Comparison of ENCODE assay signal across 2 cellular contexts in the genomic region with DNA sequence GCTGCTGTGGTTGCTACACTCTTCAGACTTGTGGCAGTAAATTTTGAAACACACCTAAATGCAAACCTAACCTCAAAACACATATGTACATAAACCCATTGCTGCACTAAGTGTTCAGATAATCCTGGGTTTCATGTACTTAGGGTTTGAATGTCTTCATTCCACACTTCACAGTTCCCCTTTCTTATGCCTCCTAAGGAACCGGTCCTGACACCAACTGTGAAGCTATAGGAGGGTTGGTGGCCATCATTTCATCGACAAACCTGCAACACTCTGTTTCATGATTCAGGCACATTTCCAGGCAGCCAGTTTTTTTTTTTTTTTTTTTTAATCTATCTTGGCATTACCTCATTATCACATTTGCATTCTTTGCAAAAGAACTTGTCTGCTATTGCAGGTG.
TF ChIP-seq lines count a peak whose summit lies in the region.

No MANE protein-coding gene starts in this region.

TF ChIP-seq in GM23338, 12 proteins besides CTCF, POLR2A, EP300 and RAD21:
- TF ChIP-seq, protein P1, sequence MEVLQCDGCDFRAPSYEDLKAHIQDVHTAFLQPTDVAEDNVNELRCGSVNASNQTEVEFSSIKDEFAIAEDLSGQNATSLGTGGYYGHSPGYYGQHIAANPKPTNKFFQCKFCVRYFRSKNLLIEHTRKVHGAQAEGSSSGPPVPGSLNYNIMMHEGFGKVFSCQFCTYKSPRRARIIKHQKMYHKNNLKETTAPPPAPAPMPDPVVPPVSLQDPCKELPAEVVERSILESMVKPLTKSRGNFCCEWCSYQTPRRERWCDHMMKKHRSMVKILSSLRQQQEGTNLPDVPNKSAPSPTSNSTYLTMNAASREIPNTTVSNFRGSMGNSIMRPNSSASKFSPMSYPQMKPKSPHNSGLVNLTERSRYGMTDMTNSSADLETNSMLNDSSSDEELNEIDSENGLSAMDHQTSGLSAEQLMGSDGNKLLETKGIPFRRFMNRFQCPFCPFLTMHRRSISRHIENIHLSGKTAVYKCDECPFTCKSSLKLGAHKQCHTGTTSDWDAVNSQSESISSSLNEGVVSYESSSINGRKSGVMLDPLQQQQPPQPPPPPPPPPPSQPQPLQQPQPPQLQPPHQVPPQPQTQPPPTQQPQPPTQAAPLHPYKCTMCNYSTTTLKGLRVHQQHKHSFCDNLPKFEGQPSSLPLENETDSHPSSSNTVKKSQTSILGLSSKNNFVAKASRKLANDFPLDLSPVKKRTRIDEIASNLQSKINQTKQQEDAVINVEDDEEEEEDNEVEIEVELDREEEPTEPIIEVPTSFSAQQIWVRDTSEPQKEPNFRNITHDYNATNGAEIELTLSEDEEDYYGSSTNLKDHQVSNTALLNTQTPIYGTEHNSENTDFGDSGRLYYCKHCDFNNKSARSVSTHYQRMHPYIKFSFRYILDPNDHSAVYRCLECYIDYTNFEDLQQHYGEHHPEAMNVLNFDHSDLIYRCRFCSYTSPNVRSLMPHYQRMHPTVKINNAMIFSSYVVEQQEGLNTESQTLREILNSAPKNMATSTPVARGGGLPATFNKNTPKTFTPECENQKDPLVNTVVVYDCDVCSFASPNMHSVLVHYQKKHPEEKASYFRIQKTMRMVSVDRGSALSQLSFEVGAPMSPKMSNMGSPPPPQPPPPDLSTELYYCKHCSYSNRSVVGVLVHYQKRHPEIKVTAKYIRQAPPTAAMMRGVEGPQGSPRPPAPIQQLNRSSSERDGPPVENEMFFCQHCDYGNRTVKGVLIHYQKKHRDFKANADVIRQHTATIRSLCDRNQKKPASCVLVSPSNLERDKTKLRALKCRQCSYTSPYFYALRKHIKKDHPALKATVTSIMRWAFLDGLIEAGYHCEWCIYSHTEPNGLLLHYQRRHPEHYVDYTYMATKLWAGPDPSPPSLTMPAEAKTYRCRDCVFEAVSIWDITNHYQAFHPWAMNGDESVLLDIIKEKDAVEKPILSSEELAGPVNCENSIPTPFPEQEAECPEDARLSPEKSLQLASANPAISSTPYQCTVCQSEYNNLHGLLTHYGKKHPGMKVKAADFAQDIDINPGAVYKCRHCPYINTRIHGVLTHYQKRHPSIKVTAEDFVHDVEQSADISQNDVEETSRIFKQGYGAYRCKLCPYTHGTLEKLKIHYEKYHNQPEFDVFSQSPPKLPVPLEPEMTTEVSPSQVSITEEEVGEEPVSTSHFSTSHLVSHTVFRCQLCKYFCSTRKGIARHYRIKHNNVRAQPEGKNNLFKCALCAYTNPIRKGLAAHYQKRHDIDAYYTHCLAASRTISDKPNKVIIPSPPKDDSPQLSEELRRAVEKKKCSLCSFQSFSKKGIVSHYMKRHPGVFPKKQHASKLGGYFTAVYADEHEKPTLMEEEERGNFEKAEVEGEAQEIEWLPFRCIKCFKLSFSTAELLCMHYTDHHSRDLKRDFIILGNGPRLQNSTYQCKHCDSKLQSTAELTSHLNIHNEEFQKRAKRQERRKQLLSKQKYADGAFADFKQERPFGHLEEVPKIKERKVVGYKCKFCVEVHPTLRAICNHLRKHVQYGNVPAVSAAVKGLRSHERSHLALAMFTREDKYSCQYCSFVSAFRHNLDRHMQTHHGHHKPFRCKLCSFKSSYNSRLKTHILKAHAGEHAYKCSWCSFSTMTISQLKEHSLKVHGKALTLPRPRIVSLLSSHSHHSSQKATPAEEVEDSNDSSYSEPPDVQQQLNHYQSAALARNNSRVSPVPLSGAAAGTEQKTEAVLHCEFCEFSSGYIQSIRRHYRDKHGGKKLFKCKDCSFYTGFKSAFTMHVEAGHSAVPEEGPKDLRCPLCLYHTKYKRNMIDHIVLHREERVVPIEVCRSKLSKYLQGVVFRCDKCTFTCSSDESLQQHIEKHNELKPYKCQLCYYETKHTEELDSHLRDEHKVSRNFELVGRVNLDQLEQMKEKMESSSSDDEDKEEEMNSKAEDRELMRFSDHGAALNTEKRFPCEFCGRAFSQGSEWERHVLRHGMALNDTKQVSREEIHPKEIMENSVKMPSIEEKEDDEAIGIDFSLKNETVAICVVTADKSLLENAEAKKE (CRISPR knock-in tag; IDR thresholded peaks at IDR 0.05) = no peak
- TF ChIP-seq CREB1 (CRISPR knock-in tag; IDR thresholded peaks at IDR 0.05; ENCODE audit: low read depth) (no peak), ETS1 (IDR thresholded peaks at IDR 0.05) (no peak), ZNF331 (CRISPR knock-in tag; IDR thresholded peaks at IDR 0.05; ENCODE audit: low read depth) (no peak), STAT1 (IDR thresholded peaks at IDR 0.05; ENCODE audit: unreplicated experiment) (no peak), JUNB (IDR thresholded peaks at IDR 0.05; ENCODE audit: unreplicated experiment) (no peak), ZNF114 (CRISPR knock-in tag; IDR thresholded peaks at IDR 0.05) (no peak), EZH2phosphoT487 (IDR thresholded peaks at IDR 0.05; ENCODE audit: unreplicated experiment) (no peak), POLR2AphosphoS5 (IDR thresholded peaks at IDR 0.05; ENCODE audit: low read depth) (no peak), NANOG (IDR thresholded peaks at IDR 0.05; ENCODE audit: borderline replicate concordance) (no peak)
TF ChIP-seq in GM23338: peak in this region for 0.

TF ChIP-seq in IMR-90, 13 proteins besides CTCF, POLR2A, EP300 and RAD21:
- TF ChIP-seq ELK1 (IDR thresholded peaks at IDR 0.05; ENCODE audit: borderline replicate concordance, low read depth, low read length) = no peak
- no peak for TF ChIP-seq FOS (IDR thresholded peaks at IDR 0.05; ENCODE audit: low read depth, low read length)
- no peak for TF ChIP-seq SMC3 (IDR thresholded peaks at IDR 0.05; ENCODE audit: low read depth, low read length)
- TF ChIP-seq MAZ (IDR thresholded peaks at IDR 0.05; ENCODE audit: borderline replicate concordance, low read depth, low read length) = no peak
- no peak for TF ChIP-seq MXI1 (IDR thresholded peaks at IDR 0.05; ENCODE audit: borderline replicate concordance, low read depth, low read length)
- TF ChIP-seq, protein P2, sequence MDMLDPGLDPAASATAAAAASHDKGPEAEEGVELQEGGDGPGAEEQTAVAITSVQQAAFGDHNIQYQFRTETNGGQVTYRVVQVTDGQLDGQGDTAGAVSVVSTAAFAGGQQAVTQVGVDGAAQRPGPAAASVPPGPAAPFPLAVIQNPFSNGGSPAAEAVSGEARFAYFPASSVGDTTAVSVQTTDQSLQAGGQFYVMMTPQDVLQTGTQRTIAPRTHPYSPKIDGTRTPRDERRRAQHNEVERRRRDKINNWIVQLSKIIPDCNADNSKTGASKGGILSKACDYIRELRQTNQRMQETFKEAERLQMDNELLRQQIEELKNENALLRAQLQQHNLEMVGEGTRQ (IDR thresholded peaks at IDR 0.05; ENCODE audit: low read depth, low read length) = no peak
- no peak for TF ChIP-seq RCOR1 (IDR thresholded peaks at IDR 0.05; ENCODE audit: insufficient replicate concordance, low read length)
- no peak for TF ChIP-seq BHLHE40 (IDR thresholded peaks at IDR 0.05; ENCODE audit: low read depth, low read length)
- TF ChIP-seq CEBPB (IDR thresholded peaks at IDR 0.05; ENCODE audit: low read depth, low read length) = no peak
- no peak for TF ChIP-seq RFX5 (IDR thresholded peaks at IDR 0.05; ENCODE audit: low read depth, low read length)
- no peak for TF ChIP-seq NFE2L2 (IDR thresholded peaks at IDR 0.05; ENCODE audit: low read depth, low read length)
- no peak for TF ChIP-seq MAFK (IDR thresholded peaks at IDR 0.05; ENCODE audit: low read depth, low read length)
- no peak for TF ChIP-seq CHD1 (IDR thresholded peaks at IDR 0.05; ENCODE audit: low read depth, low read length)
